ENCODE assay signal across 9 cellular contexts in the genomic region with DNA sequence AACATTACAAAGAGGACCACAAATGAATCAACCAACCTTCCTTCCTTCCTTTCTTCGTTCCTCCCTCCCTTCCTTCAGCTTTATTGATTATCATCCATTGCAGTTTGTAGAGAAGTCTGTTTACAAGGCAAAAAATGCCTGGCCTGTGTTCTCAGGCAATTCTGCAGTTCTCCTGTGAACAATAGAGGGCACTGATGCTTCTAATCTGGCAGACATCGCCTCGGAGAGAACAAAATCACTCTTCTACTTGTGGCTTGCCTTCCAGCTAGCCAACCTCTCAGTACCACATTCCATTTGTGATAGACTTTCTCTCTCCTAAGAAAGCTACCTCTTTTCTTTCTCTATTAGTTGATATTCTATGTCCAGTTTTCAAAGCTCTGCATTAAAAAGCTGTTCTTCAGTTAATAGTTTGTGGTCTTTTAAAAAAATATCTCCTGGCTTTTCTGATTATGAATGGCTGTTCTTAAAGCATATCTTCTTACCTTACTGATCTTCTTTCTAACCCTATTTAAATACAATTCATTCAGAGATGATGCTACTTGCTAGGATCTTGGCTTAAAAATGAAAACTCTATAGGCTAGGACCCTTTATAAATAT. TPM values are rescaled to one million over a fixed set of nuclear protein-coding genes. Genes with fewer than 3 reads are reported as not detected.
DNase-seq lines count a peak whose midpoint lies in the region; ATAC-seq and TF ChIP-seq lines count a peak whose summit lies in the region.
"Had no signal": no experiment of that assay in that cellular context is flagged by ENCODE, and none has a peak within 500 bp of the region (broad histone marks: within the 10 kb centered on the region; RNA-seq: fewer than 3 reads in every experiment).

No MANE protein-coding gene starts in this region.

- ATAC-seq in DND-41 (ENCODE audit: insufficient read depth, low read depth) (no peak), HG02798 (IDR thresholded peaks at IDR 0.05; ENCODE audit: poor library complexity, unreplicated experiment) (peak; percentile 66)
- ATAC-seq: K562 had no signal

- H3K9me3 Mint-ChIP-seq in activated T-helper 2 cell treated with anti-CD3 and anti-CD28 coated beads, Interferon-gamma antibody, Interleukin-2, Interleukin-4, amounts not matched to agents 10 μg/mL and 5 μg/mL and 100 μg/mL, durations not matched to agents 14 hours and 24 hours and 36 hours: no peaks in the 10 kb centered on the region

- no peaks in the 10 kb centered on the region for H3K27me3 Mint-ChIP-seq in activated T-helper 2 cell treated with anti-CD3 and anti-CD28 coated beads, Interferon-gamma antibody, Interleukin-2, Interleukin-4, amounts not matched to agents 10 μg/mL and 5 μg/mL and 100 μg/mL, durations not matched to agents 14 hours and 24 hours and 36 hours (ENCODE audit: low read depth)

- no peaks in the 10 kb centered on the region for H4K20me1 ChIP-seq in DND-41 (ENCODE audit: insufficient read depth, low read length)

- no peak overlapping the region for H3K27ac Mint-ChIP-seq in activated T-helper 2 cell treated with anti-CD3 and anti-CD28 coated beads, Interferon-gamma antibody, Interleukin-2, Interleukin-4, amounts not matched to agents 10 μg/mL and 5 μg/mL and 100 μg/mL, durations not matched to agents 14 hours and 24 hours and 36 hours

- H3K4me1 Mint-ChIP-seq in activated T-helper 2 cell treated with anti-CD3 and anti-CD28 coated beads, Interferon-gamma antibody, Interleukin-2, Interleukin-4, amounts not matched to agents 10 μg/mL and 5 μg/mL and 100 μg/mL, durations not matched to agents 14 hours and 24 hours and 36 hours (ENCODE audit: low read depth): no peaks in the 10 kb centered on the region

- H3K36me3 Mint-ChIP-seq in activated T-helper 2 cell treated with anti-CD3 and anti-CD28 coated beads, Interferon-gamma antibody, Interleukin-2, Interleukin-4, amounts not matched to agents 10 μg/mL and 5 μg/mL and 100 μg/mL, durations not matched to agents 14 hours and 24 hours and 36 hours (ENCODE audit: low read depth): no peaks in the 10 kb centered on the region

- no peak overlapping the region for H2AFZ ChIP-seq in DND-41 (ENCODE audit: low read depth, low read length)

- intact Hi-C loops in activated T-helper 2 cell treated with anti-CD3 and anti-CD28 coated beads, Interferon-gamma antibody, Interleukin-2, Interleukin-4, amounts not matched to agents 10 μg/mL and 5 μg/mL and 100 μg/mL, durations not matched to agents 14 hours and 24 hours and 36 hours (cut with micrococcal nuclease): no loop called here

- H3K9me3 ChIP-seq in DND-41 (ENCODE audit: insufficient read depth, low read length, severe bottlenecking): no peaks in the 10 kb centered on the region

- no peaks in the 10 kb centered on the region for H3K79me2 ChIP-seq in DND-41 (ENCODE audit: insufficient read depth, low read length)

- H3K27me3 ChIP-seq in DND-41 (ENCODE audit: insufficient read depth, low read length, poor library complexity): no peaks in the 10 kb centered on the region

- DNase-seq in DND-41 (no peak), NCI-H2171 (lab: John Stamatoyannopoulos, UW) (peak; percentile 58), amniotic epithelial cell (ENCODE audit: low read depth) (peak; percentile 47), hippocampal formation (lab: John Stamatoyannopoulos, UW) (peak; percentile 22 to 86), stromal cell of bone marrow (ENCODE audit: low read depth) (peak; percentile 22), GM19240 (ENCODE audit: insufficient read length, low spot score) (no peak)
- no peak for DNase-seq in activated T-helper 2 cell treated with anti-CD3 and anti-CD28 coated beads, Interferon-gamma antibody, Interleukin-2, Interleukin-4, amounts not matched to agents 10 μg/mL and 5 μg/mL and 100 μg/mL, durations not matched to agents 14 hours and 24 hours and 36 hours (ENCODE audit: low spot score)

- no peaks in the 10 kb centered on the region for H3K4me1 ChIP-seq in DND-41 (ENCODE audit: insufficient read depth, low read length)

- no peak overlapping the region for H3K27ac ChIP-seq in DND-41 (ENCODE audit: low read length)

- H3K4me3 ChIP-seq in DND-41 (ENCODE audit: low read depth in 1 of 2, low read length in 2 of 2): no peak overlapping the region
- H3K4me3 ChIP-seq: K562 had no signal

- H3K9ac ChIP-seq in DND-41 (ENCODE audit: low read depth, low read length): no peak overlapping the region

- peak; percentile 50 for TF ChIP-seq CTCF in DND-41 (IDR thresholded peaks at IDR 0.05; ENCODE audit: borderline replicate concordance, extremely low read depth, low read length, poor library complexity, severe bottlenecking)

- no peaks in the 10 kb centered on the region for H3K36me3 ChIP-seq in DND-41 (ENCODE audit: insufficient read depth, low read length)

- H3K4me2 ChIP-seq in DND-41 (ENCODE audit: insufficient read depth, low read length): no peak overlapping the region

- H3K4me3 Mint-ChIP-seq in activated T-helper 2 cell treated with anti-CD3 and anti-CD28 coated beads, Interferon-gamma antibody, Interleukin-2, Interleukin-4, amounts not matched to agents 10 μg/mL and 5 μg/mL and 100 μg/mL, durations not matched to agents 14 hours and 24 hours and 36 hours (ENCODE audit: low read depth): no peak overlapping the region

RNA-seq across cellular contexts. Expression of a gene that starts 26.9 kb away (rescaled TPM):
- total RNA-seq in activated T-helper 2 cell treated with anti-CD3 and anti-CD28 coated beads, Interferon-gamma antibody, Interleukin-2, Interleukin-4, amounts not matched to agents 10 μg/mL and 5 μg/mL and 100 μg/mL, durations not matched to agents 14 hours and 24 hours and 36 hours: not detected in 2 replicates
- total RNA-seq: K562 had no signal

Comparison
In these comparisons a context has a peak if more than half of its experiments do, and no peak if none do; other contexts are left out.
1. DNase-seq: peak in NCI-H2171 (single experiment), amniotic epithelial cell (single experiment), hippocampal formation (2 of 2) and stromal cell of bone marrow (single experiment); none in DND-41 (single experiment), activated T-helper 2 cell treated with anti-CD3 and anti-CD28 coated beads, Interferon-gamma antibody, Interleukin-2, Interleukin-4, amounts not matched to agents 10 μg/mL and 5 μg/mL and 100 μg/mL, durations not matched to agents 14 hours and 24 hours and 36 hours (single experiment) and GM19240 (single experiment).